Comparison of ENCODE assay signal across 1 cellular context in genomic region chr2:824954-825353, GRCh38.
TF ChIP-seq lines count a peak whose summit lies in the region.

No MANE protein-coding gene starts in this region.

TF ChIP-seq in HepG2, 621 proteins besides CTCF, POLR2A, EP300 and RAD21 (continued from another document):
- TF ChIP-seq, protein P1, sequence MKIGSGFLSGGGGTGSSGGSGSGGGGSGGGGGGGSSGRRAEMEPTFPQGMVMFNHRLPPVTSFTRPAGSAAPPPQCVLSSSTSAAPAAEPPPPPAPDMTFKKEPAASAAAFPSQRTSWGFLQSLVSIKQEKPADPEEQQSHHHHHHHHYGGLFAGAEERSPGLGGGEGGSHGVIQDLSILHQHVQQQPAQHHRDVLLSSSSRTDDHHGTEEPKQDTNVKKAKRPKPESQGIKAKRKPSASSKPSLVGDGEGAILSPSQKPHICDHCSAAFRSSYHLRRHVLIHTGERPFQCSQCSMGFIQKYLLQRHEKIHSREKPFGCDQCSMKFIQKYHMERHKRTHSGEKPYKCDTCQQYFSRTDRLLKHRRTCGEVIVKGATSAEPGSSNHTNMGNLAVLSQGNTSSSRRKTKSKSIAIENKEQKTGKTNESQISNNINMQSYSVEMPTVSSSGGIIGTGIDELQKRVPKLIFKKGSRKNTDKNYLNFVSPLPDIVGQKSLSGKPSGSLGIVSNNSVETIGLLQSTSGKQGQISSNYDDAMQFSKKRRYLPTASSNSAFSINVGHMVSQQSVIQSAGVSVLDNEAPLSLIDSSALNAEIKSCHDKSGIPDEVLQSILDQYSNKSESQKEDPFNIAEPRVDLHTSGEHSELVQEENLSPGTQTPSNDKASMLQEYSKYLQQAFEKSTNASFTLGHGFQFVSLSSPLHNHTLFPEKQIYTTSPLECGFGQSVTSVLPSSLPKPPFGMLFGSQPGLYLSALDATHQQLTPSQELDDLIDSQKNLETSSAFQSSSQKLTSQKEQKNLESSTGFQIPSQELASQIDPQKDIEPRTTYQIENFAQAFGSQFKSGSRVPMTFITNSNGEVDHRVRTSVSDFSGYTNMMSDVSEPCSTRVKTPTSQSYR (CRISPR knock-in tag; IDR thresholded peaks at IDR 0.05; ENCODE audit: borderline replicate concordance): no peak
- TF ChIP-seq NFE2L1 (CRISPR knock-in tag; IDR thresholded peaks at IDR 0.05; ENCODE audit: borderline replicate concordance): no peak
- TF ChIP-seq ZNF83 (CRISPR knock-in tag; IDR thresholded peaks at IDR 0.05; ENCODE audit: borderline replicate concordance): no peak
- no peak for TF ChIP-seq AGO2 (optimal IDR thresholded peaks at IDR 0.05; ENCODE audit: low read depth, low read length)
- TF ChIP-seq ZC3H4 (CRISPR knock-in tag; IDR thresholded peaks at IDR 0.05; ENCODE audit: borderline replicate concordance): no peak
- no peak for TF ChIP-seq ZNF724P (CRISPR knock-in tag; IDR thresholded peaks at IDR 0.05; ENCODE audit: borderline replicate concordance)
- TF ChIP-seq, protein P2, sequence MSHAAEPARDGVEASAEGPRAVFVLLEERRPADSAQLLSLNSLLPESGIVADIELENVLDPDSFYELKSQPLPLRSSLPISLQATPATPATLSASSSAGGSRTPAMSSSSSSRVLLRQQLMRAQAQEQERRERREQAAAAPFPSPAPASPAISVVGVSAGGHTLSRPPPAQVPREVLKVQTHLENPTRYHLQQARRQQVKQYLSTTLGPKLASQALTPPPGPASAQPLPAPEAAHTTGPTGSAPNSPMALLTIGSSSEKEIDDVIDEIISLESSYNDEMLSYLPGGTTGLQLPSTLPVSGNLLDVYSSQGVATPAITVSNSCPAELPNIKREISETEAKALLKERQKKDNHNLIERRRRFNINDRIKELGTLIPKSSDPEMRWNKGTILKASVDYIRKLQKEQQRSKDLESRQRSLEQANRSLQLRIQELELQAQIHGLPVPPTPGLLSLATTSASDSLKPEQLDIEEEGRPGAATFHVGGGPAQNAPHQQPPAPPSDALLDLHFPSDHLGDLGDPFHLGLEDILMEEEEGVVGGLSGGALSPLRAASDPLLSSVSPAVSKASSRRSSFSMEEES (CRISPR knock-in tag; IDR thresholded peaks at IDR 0.05): no peak
- TF ChIP-seq ZNF34 (CRISPR knock-in tag; IDR thresholded peaks at IDR 0.05; ENCODE audit: borderline replicate concordance): no peak
TF ChIP-seq in HepG2: peak in this region for 0.
